Comparison of ENCODE assay signal across 8 cellular contexts in genomic region chr15:32029862-32030781, GRCh38.
DNase-seq lines count a peak whose midpoint lies in the region; ATAC-seq and TF ChIP-seq lines count a peak whose summit lies in the region.

Gene CHRNA7 (plus strand): TSS chr15:32030515. CDS start chr15:32030595, 80 bp downstream.

- DNase-seq in effector memory CD4-positive, alpha-beta T cell, result no peak
- DNase-seq in medulla oblongata (ENCODE audit: extremely low spot score) (peak; percentile 30), superior temporal gyrus (ENCODE audit: extremely low spot score) (peak; percentile 28), GM19240 (ENCODE audit: insufficient read length, low spot score) (no peak)

- no peaks in the 10 kb centered on the region for H3K36me3 ChIP-seq in BLaER1 treated with 17β-estradiol and CSF1 and Interleukin-3, amounts not matched to agents 10 nM and 100 nM
- H3K36me3 ChIP-seq in HUES48 (ENCODE audit: control insufficient read depth, insufficient read depth, low read length), result no peaks in the 10 kb centered on the region
- H3K36me3 ChIP-seq in effector memory CD4-positive, alpha-beta T cell (ENCODE audit: control insufficient read depth, insufficient read depth, low read length), result no peaks in the 10 kb centered on the region

- ATAC-seq in GM18511 (IDR thresholded peaks at IDR 0.05; ENCODE audit: unreplicated experiment), result peak; percentile 81
- ATAC-seq in SK-N-SH treated with all-trans-retinoic acid at 6 μM for 48 hours, result peak; percentile 92

- peaks cover 0 to 20% (median 0%) of the 10 kb centered on the region in 11 experiments; a peak in 8 of 22 replicates for H3K27me3 ChIP-seq in BLaER1 treated with 17β-estradiol and CSF1 and Interleukin-3, amounts not matched to agents 10 nM and 100 nM
- peaks cover 30% of the 10 kb centered on the region for H3K27me3 ChIP-seq in HUES48 (ENCODE audit: control insufficient read depth, insufficient read depth, low read length)
- no peaks in the 10 kb centered on the region for H3K27me3 ChIP-seq in effector memory CD4-positive, alpha-beta T cell (replicated peaks; ENCODE audit: control insufficient read depth, insufficient read depth, low read length, poor library complexity, severe bottlenecking)

- peaks cover 7 to 22% (median 18%) of the 10 kb centered on the region in 10 experiments; a peak in 18 of 20 replicates for H3K4me1 ChIP-seq in BLaER1 treated with 17β-estradiol and CSF1 and Interleukin-3, amounts not matched to agents 10 nM and 100 nM
- H3K4me1 ChIP-seq in HUES48 (ENCODE audit: control insufficient read depth, insufficient read depth, low read length), result peaks cover 8% of the 10 kb centered on the region; the same call in 1 of the 2 replicates
- H3K4me1 ChIP-seq in effector memory CD4-positive, alpha-beta T cell (ENCODE audit: control insufficient read depth, insufficient read depth, low read length, poor library complexity, severe bottlenecking), result peaks cover 10% of the 10 kb centered on the region

- H3K27ac ChIP-seq in BLaER1 treated with 17β-estradiol and CSF1 and Interleukin-3, amounts not matched to agents 10 nM and 100 nM, result peak within 1 kb of the TSS in 9 of 11 experiments; percentile 30 to 65 (median 43); a peak in 15 of 22 replicates
- H3K27ac ChIP-seq in HUES48 (ENCODE audit: low read depth, low read length), result no peak within 1 kb of the TSS
- no peak within 1 kb of the TSS for H3K27ac ChIP-seq in effector memory CD4-positive, alpha-beta T cell (ENCODE audit: insufficient read depth, low read length, poor library complexity, severe bottlenecking)

- H3K4me2 ChIP-seq in BLaER1 treated with 17β-estradiol and CSF1 and Interleukin-3, amounts not matched to agents 10 nM and 100 nM, result peak within 1 kb of the TSS; percentile 95 to 100 (median 99)

- H3K9ac ChIP-seq in BLaER1 treated with 17β-estradiol and CSF1 and Interleukin-3, amounts not matched to agents 10 nM and 100 nM, result peak within 1 kb of the TSS; percentile 66 to 83 (median 77); a peak in 21 of 22 replicates
- peak within 1 kb of the TSS; percentile 48 for H3K9ac ChIP-seq in HUES48 (ENCODE audit: low read depth, low read length)

- H4K20me1 ChIP-seq in BLaER1 treated with 17β-estradiol and CSF1 and Interleukin-3, amounts not matched to agents 10 nM and 100 nM, result no peaks in the 10 kb centered on the region

- H3K9me3 ChIP-seq in BLaER1 treated with 17β-estradiol and CSF1 and Interleukin-3, amounts not matched to agents 10 nM and 100 nM (replicated peaks in 1 of 11), result no peaks in the 10 kb centered on the region
- no peaks in the 10 kb centered on the region for H3K9me3 ChIP-seq in HUES48 (ENCODE audit: control insufficient read depth, insufficient read depth, low read length)
- H3K9me3 ChIP-seq in effector memory CD4-positive, alpha-beta T cell (ENCODE audit: control insufficient read depth, low read length), result no peaks in the 10 kb centered on the region

- H3K4me3 ChIP-seq in BLaER1 treated with 17β-estradiol and CSF1 and Interleukin-3, amounts not matched to agents 10 nM and 100 nM, result peak within 1 kb of the TSS; percentile 69 to 80 (median 76)
- peak within 1 kb of the TSS; percentile 77 for H3K4me3 ChIP-seq in HUES48 (ENCODE audit: low read depth, low read length)
- peak within 1 kb of the TSS; percentile 32 for H3K4me3 ChIP-seq in effector memory CD4-positive, alpha-beta T cell (ENCODE audit: insufficient read depth, low read depth, low read length, poor library complexity, severe bottlenecking)

TF ChIP-seq in SK-N-SH treated with all-trans-retinoic acid at 6 μM for 48 hours, 23 proteins besides CTCF, POLR2A, EP300 and RAD21:
- TF ChIP-seq ARNTL (CRISPR knock-in tag; IDR thresholded peaks at IDR 0.05; ENCODE audit: borderline replicate concordance, low read depth) (no peak), OSR1 (CRISPR knock-in tag; IDR thresholded peaks at IDR 0.05) (no peak), ZFP30 (CRISPR knock-in tag; IDR thresholded peaks at IDR 0.05) (no peak), ZNF565 (CRISPR knock-in tag; conservative IDR thresholded peaks at IDR 0.05; ENCODE audit: low read depth) (no peak), TCF4 (CRISPR knock-in tag; IDR thresholded peaks at IDR 0.05; ENCODE audit: borderline replicate concordance) (no peak), ZC3H10 (CRISPR knock-in tag; IDR thresholded peaks at IDR 0.05) (no peak), ZNF8 (CRISPR knock-in tag; IDR thresholded peaks at IDR 0.05) (no peak), ZNF70 (CRISPR knock-in tag; IDR thresholded peaks at IDR 0.05) (no peak), CREB5 (CRISPR knock-in tag; IDR thresholded peaks at IDR 0.05; ENCODE audit: low read depth) (no peak), CSDC2 (CRISPR knock-in tag; IDR thresholded peaks at IDR 0.05) (no peak), RARB (CRISPR knock-in tag; IDR thresholded peaks at IDR 0.05) (no peak), BACH2 (CRISPR knock-in tag; IDR thresholded peaks at IDR 0.05; ENCODE audit: borderline replicate concordance) (no peak), POU6F1 (CRISPR knock-in tag; IDR thresholded peaks at IDR 0.05; ENCODE audit: borderline replicate concordance, low read depth) (no peak)
TF ChIP-seq in SK-N-SH treated with all-trans-retinoic acid at 6 μM for 48 hours: peak in this region for 0.

Comparison
In these comparisons a context has a peak if more than half of its experiments do, and no peak if none do; other contexts are left out.
1. H3K27ac ChIP-seq: peak in BLaER1 treated with 17β-estradiol and CSF1 and Interleukin-3, amounts not matched to agents 10 nM and 100 nM (9 of 11); none in HUES48 (single experiment) and effector memory CD4-positive, alpha-beta T cell (single experiment).
2. DNase-seq: peak in medulla oblongata (single experiment) and superior temporal gyrus (single experiment); none in effector memory CD4-positive, alpha-beta T cell (0 of 3) and GM19240 (single experiment).
3. Peak in every context shown above with its lines, with median percentiles within 50 percentile points of each other: H3K4me3 ChIP-seq.